ENCODE assay signal across 18 cellular contexts in the genomic region with DNA sequence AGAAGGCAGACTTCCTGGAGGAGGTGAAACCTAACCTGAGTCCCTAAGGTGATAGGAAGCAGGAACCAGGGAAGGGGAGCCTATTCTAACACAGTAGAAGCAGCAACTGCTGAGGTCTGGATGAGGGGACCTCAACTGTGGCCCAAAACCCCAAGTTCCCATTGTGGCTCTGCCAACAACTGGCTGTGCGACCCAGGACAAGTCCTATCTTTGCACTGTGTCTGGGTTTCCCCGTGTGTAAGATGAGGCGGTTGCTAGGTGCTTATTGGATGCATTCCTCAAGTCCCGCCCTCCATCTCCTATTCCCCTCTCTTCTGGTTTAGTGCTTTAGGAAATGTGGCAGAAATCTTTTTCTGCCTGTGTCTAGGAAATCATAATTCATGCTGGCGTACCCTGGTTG. TPM values are rescaled to one million over a fixed set of nuclear protein-coding genes. Genes with fewer than 3 reads are reported as not detected.
DNase-seq lines count a peak whose midpoint lies in the region; ATAC-seq and TF ChIP-seq lines count a peak whose summit lies in the region.
"Had no signal": no experiment of that assay in that cellular context is flagged by ENCODE, and none has a peak within 500 bp of the region (broad histone marks: within the 10 kb centered on the region; RNA-seq: fewer than 3 reads in every experiment).

No MANE protein-coding gene starts in this region.

- no peak overlapping the region for H3K23ac ChIP-seq in neuronal stem cell (ENCODE audit: low read depth, low read length, poor library complexity)

- H3K79me2 ChIP-seq in mammary epithelial cell (ENCODE audit: insufficient read depth, low read length), result no peaks in the 10 kb centered on the region

- no peak for TF ChIP-seq POLR2A in breast epithelium (IDR thresholded peaks at IDR 0.05)

- H3K79me1 ChIP-seq in neuronal stem cell (ENCODE audit: low read depth, low read length), result no peaks in the 10 kb centered on the region

- CTCF ChIA-PET in mammary epithelial cell (lab: Charles Lee; ENCODE audit: low non-redundant PET), result no interaction called here

- H3K36me3 ChIP-seq in mammary epithelial cell (ENCODE audit: insufficient read depth, low read length), result no peaks in the 10 kb centered on the region
- H3K36me3 ChIP-seq in breast epithelium, result no peaks in the 10 kb centered on the region
- H3K36me3 ChIP-seq in neuronal stem cell (replicated peaks in 1 of 2; ENCODE audit: control insufficient read depth in 2 of 2, insufficient read depth in 2 of 2, low read length in 2 of 2), result no peaks in the 10 kb centered on the region
- H3K36me3 ChIP-seq in WERI-Rb-1, result no peaks in the 10 kb centered on the region

- H2BK12ac ChIP-seq in neuronal stem cell (ENCODE audit: low read length), result no peak overlapping the region

- no TSS peak for BruUV-seq in mammary epithelial cell (replicated peaks; lab: Mats Ljungman, UMichigan)

- 27% methylated on average over 5 of the region's 5 CpGs for WGBS in mammary epithelial cell (ENCODE audit: low coverage, missing lambda C conversion rate)
- no CpG with 5 or more reads among the region's 5 CpGs for WGBS in neuronal stem cell (ENCODE audit: extremely low coverage in 2 of 2, insufficient read length in 2 of 2, insufficient replicate concordance in 1 of 2), 2 donors

- in situ Hi-C loops in mammary epithelial cell (cut with MboI; ENCODE audit: low sequenced_read_pairs in 2 of 2), result no loop called here

- no peaks in the 10 kb centered on the region for H3K9me3 ChIP-seq in mammary epithelial cell (replicated peaks; ENCODE audit: insufficient read depth, low read length)
- no peaks in the 10 kb centered on the region for H3K9me3 ChIP-seq in breast epithelium
- H3K9me3 ChIP-seq in neuronal stem cell (replicated peaks in 1 of 2; ENCODE audit: control insufficient read depth in 2 of 2, insufficient read depth in 1 of 2, low read depth in 1 of 2, low read length in 2 of 2), result peaks cover 0 to under 1% of the 10 kb centered on the region in 2 donors
- H3K9me3 ChIP-seq in WERI-Rb-1 (ENCODE audit: severe bottlenecking), result no peaks in the 10 kb centered on the region
- H3K9me3 ChIP-seq: Caco-2, SK-N-SH had no signal

- no peak overlapping the region for H2BK120ac ChIP-seq in neuronal stem cell (ENCODE audit: low read depth, low read length)

- TF ChIP-seq CTCF in mammary epithelial cell (conservative IDR thresholded peaks at IDR 0.05 in 1 of 2, IDR thresholded peaks at IDR 0.05 in 1 of 2; ENCODE audit: extremely low read depth in 1 of 2, insufficient read depth in 1 of 2, low read depth in 1 of 2, low read length in 2 of 2) (no peak), breast epithelium (IDR thresholded peaks at IDR 0.05) (no peak), epithelial cell of esophagus (IDR thresholded peaks at IDR 0.05; ENCODE audit: insufficient read depth, low read depth, low read length, missing control alignments) (no peak), WERI-Rb-1 (IDR thresholded peaks at IDR 0.05; ENCODE audit: low read depth, low read length) (no peak)

- H2BK15ac ChIP-seq in neuronal stem cell (ENCODE audit: low read length), result no peak overlapping the region

- H4K91ac ChIP-seq in neuronal stem cell (ENCODE audit: low read depth, low read length, poor library complexity), result no peak overlapping the region

- no peak overlapping the region for H3K4ac ChIP-seq in neuronal stem cell (ENCODE audit: low read length)

- no peak for ATAC-seq in HG03196 (IDR thresholded peaks at IDR 0.05; ENCODE audit: unreplicated experiment)

- intact Hi-C loops in mammary epithelial cell (cut with micrococcal nuclease) (no loop called here), breast epithelium (cut with DNase I; ENCODE audit: low total_unique reads) (no loop called here)

- H2AFZ ChIP-seq in mammary epithelial cell (ENCODE audit: low read depth, low read length) (peak overlapping the region; percentile 71), neuronal stem cell (ENCODE audit: low read length) (no peak overlapping the region)

- no peak overlapping the region for H3K27ac ChIP-seq in mammary epithelial cell (ENCODE audit: insufficient read depth, low read depth, low read length)
- no peak overlapping the region for H3K27ac ChIP-seq in breast epithelium
- H3K27ac ChIP-seq in angular gyrus (ENCODE audit: low read depth, low read length), result peak overlapping the region; percentile 64
- no peak overlapping the region for H3K27ac ChIP-seq in neuronal stem cell (replicated peaks; ENCODE audit: low read length)
- H3K27ac ChIP-seq in WERI-Rb-1, result no peak overlapping the region

- no peak overlapping the region for H3K18ac ChIP-seq in neuronal stem cell (ENCODE audit: low read length)

- no peak overlapping the region for H2AK5ac ChIP-seq in neuronal stem cell (ENCODE audit: low read depth, low read length)

- H3K4me3 ChIP-seq in mammary epithelial cell (replicated peaks in 1 of 3; ENCODE audit: insufficient read depth in 1 of 3, low read depth in 2 of 3, low read length in 3 of 3) (no peak overlapping the region), breast epithelium (no peak overlapping the region), epithelial cell of esophagus (ENCODE audit: low read length) (no peak overlapping the region), neuronal stem cell (ENCODE audit: low read length in 2 of 2) (no peak overlapping the region), WERI-Rb-1 (ENCODE audit: low read depth, low read length) (no peak overlapping the region)

- no peaks in the 10 kb centered on the region for H4K20me1 ChIP-seq in mammary epithelial cell (ENCODE audit: insufficient read depth, low read length)

- no peak overlapping the region for H2BK5ac ChIP-seq in neuronal stem cell (ENCODE audit: low read length)

- DNase-seq in mammary epithelial cell (no peak), breast epithelium (ENCODE audit: low spot score in 2 of 2) (no peak), epithelial cell of esophagus (ENCODE audit: low read depth) (peak; percentile 22), neuronal stem cell (ENCODE audit: low spot score) (no peak), NCI-H1694 (lab: John Stamatoyannopoulos, UW) (no peak), WERI-Rb-1 (no peak)
- DNase-seq: Caco-2; CD4-positive, alpha-beta T cell; EL; H9; KBM-7; NCI-H1930; NCI-H446 treated with DMSO at 0.1 percent for 48 hours; NCI-H748 treated with DMSO at 0.1 percent for 48 hours; SHP77 treated with DMSO at 0.1 percent for 48 hours; SK-N-SH had no signal

- no peaks in the 10 kb centered on the region for H3K27me3 ChIP-seq in mammary epithelial cell (ENCODE audit: insufficient read depth, low read length)
- H3K27me3 ChIP-seq in breast epithelium, result peaks cover 0 to 12% of the 10 kb centered on the region in 2 donors
- peaks cover 0 to 7% (median 0%) of the 10 kb centered on the region in 3 experiments for H3K27me3 ChIP-seq in neuronal stem cell (ENCODE audit: control insufficient read depth in 3 of 3, insufficient read depth in 3 of 3, low read depth in 1 of 3, low read length in 3 of 3)
- no peaks in the 10 kb centered on the region for H3K27me3 ChIP-seq in WERI-Rb-1 (ENCODE audit: insufficient read depth, low read depth, severe bottlenecking)

- no peak overlapping the region for H4K8ac ChIP-seq in neuronal stem cell (ENCODE audit: low read depth, low read length)

- no peak overlapping the region for H3K9ac ChIP-seq in mammary epithelial cell (ENCODE audit: insufficient read depth, low read length)
- H3K9ac ChIP-seq in neuronal stem cell (ENCODE audit: low read depth, low read length, poor library complexity), result peak overlapping the region; percentile 13
- H3K9ac ChIP-seq: SK-N-SH had no signal

- dilution Hi-C loops in mammary epithelial cell (cut with HindIII; ENCODE audit: low sequenced_read_pairs), result no loop called here

- no peak overlapping the region for H3K14ac ChIP-seq in neuronal stem cell (ENCODE audit: low read length)

- no peak overlapping the region for H3K4me2 ChIP-seq in mammary epithelial cell (ENCODE audit: insufficient read depth, low read depth, low read length)
- H3K4me2 ChIP-seq in neuronal stem cell (ENCODE audit: insufficient read depth, low read length, poor library complexity, severe bottlenecking), result no peak overlapping the region
- H3K4me2 ChIP-seq: SK-N-SH had no signal

- peaks cover 10% of the 10 kb centered on the region for H3K4me1 ChIP-seq in mammary epithelial cell (ENCODE audit: insufficient read depth, low read length)
- H3K4me1 ChIP-seq in breast epithelium, result no peaks in the 10 kb centered on the region
- no peaks in the 10 kb centered on the region for H3K4me1 ChIP-seq in neuronal stem cell (ENCODE audit: control insufficient read depth in 2 of 2, insufficient read depth in 1 of 2, low read depth in 1 of 2, low read length in 2 of 2)
- H3K4me1 ChIP-seq: Caco-2 had no signal

RNA-seq across cellular contexts. Expression of a gene that starts 52.2 kb away (rescaled TPM):
- total RNA-seq in mammary epithelial cell (10 to 100 TPM; 59.0 TPM), breast epithelium (10 to 100 TPM; 13.5 to 40.8 (median 14.7) TPM)
- 16.1 TPM for polyA plus RNA-seq in mammary epithelial cell
- 72.9 TPM for polyA minus RNA-seq in mammary epithelial cell
- 7.4 TPM for polyA plus RNA-seq in neuronal stem cell (2013, experiment 1 of 2)
- polyA plus RNA-seq in neuronal stem cell (2013, experiment 2 of 2), result 7.4 TPM
